In genomic region chr5:77784735-77785134, GRCh38 we compare ENCODE assay signal across 30 cellular contexts.
"Had no signal": no experiment of that assay in that cellular context is flagged by ENCODE, and none has a peak within 500 bp of the region (broad histone marks: within the 10 kb centered on the region; RNA-seq: fewer than 3 reads in every experiment).

No MANE protein-coding gene starts in this region.

- H3K4me1 Mint-ChIP-seq: activated CD4-positive, alpha-beta T cell treated with anti-CD3 and anti-CD28 coated beads for 36 hours; activated CD4-positive, alpha-beta T cell treated with anti-CD3 and anti-CD28 coated beads, Interleukin-2, amount 10 ng/mL, durations not matched to agents 24 days and 14 days; activated CD8-positive, alpha-beta memory T cell treated with anti-CD3 and anti-CD28 coated beads, Interleukin-2, amount 10 ng/mL, durations not matched to agents 7 days and 5 days; activated naive CD4-positive, alpha-beta T cell treated with anti-CD3 and anti-CD28 coated beads, Interleukin-2, amount 50 U/mL, for 24 hours; activated naive CD8-positive, alpha-beta T cell treated with anti-CD3 and anti-CD28 coated beads for 36 hours; activated naive CD8-positive, alpha-beta T cell treated with anti-CD3 and anti-CD28 coated beads, Interleukin-2, amount 50 U/mL, for 24 hours had no signal

- DNase-seq: activated CD4-positive, alpha-beta memory T cell treated with anti-CD3 and anti-CD28 coated beads for 36 hours; activated CD4-positive, alpha-beta T cell treated with anti-CD3 and anti-CD28 coated beads for 36 hours; activated CD4-positive, alpha-beta T cell treated with anti-CD3 and anti-CD28 coated beads, Interleukin-2, amount 10 ng/mL, durations not matched to agents 24 days and 14 days; activated CD4-positive, CD25-positive, alpha-beta regulatory T cell; activated CD4-positive, CD25-positive, alpha-beta regulatory T cell treated with anti-CD3 and anti-CD28 coated beads, Interleukin-2, amount 50 U/mL, for 72 hours; activated CD8-positive, alpha-beta memory T cell treated with anti-CD3 and anti-CD28 coated beads, Interleukin-2, amount 10 ng/mL, durations not matched to agents 7 days and 5 days; activated CD8-positive, alpha-beta memory T cell treated with anti-CD3 and anti-CD28 coated beads, Interleukin-2, amount 50 U/mL, for 4 hours; activated CD8-positive, alpha-beta T cell treated with anti-CD3 and anti-CD28 coated beads, Interleukin-2, amount 10 ng/mL, durations not matched to agents 7 days and 5 days; activated effector memory CD4-positive, alpha-beta T cell treated with anti-CD3 and anti-CD28 coated beads, Interleukin-2, amount 50 U/mL, for 16 hours; activated naive CD4-positive, alpha-beta T cell treated with anti-CD3 and anti-CD28 coated beads for 36 hours; activated naive CD8-positive, alpha-beta T cell treated with anti-CD3 and anti-CD28 coated beads for 36 hours; activated naive CD8-positive, alpha-beta T cell treated with anti-CD3 and anti-CD28 coated beads, Interleukin-2, amount 50 U/mL, for 24 hours; activated T-cell treated with anti-CD3 and anti-CD28 coated beads, Interleukin-2, amount 50 U/mL, for 1 hour; activated T-cell treated with anti-CD3 and anti-CD28 coated beads, Interleukin-2, amount 50 U/mL, for 48 hours; adrenal gland; amygdala; aorta; body of pancreas; caudate nucleus; colonic mucosa; effector CD8-positive, alpha-beta T cell; esophagus squamous epithelium; foreskin melanocyte; T-helper 2 cell had no signal

- H3K36me3 Mint-ChIP-seq: activated CD4-positive, alpha-beta memory T cell treated with anti-CD3 and anti-CD28 coated beads for 36 hours; activated CD8-positive, alpha-beta memory T cell treated with anti-CD3 and anti-CD28 coated beads, Interleukin-2, amount 10 ng/mL, durations not matched to agents 7 days and 5 days; activated naive CD4-positive, alpha-beta T cell treated with anti-CD3 and anti-CD28 coated beads, Interleukin-2, amount 50 U/mL, for 24 hours; activated naive CD8-positive, alpha-beta T cell treated with anti-CD3 and anti-CD28 coated beads for 36 hours had no signal

- H3K4me3 Mint-ChIP-seq: activated CD4-positive, alpha-beta memory T cell treated with anti-CD3 and anti-CD28 coated beads for 36 hours; activated CD4-positive, alpha-beta T cell treated with anti-CD3 and anti-CD28 coated beads for 36 hours; activated CD4-positive, alpha-beta T cell treated with anti-CD3 and anti-CD28 coated beads, Interleukin-2, amount 10 ng/mL, durations not matched to agents 24 days and 14 days; activated CD8-positive, alpha-beta memory T cell treated with anti-CD3 and anti-CD28 coated beads, Interleukin-2, amount 10 ng/mL, durations not matched to agents 7 days and 5 days; activated CD8-positive, alpha-beta T cell treated with anti-CD3 and anti-CD28 coated beads, Interleukin-2, amount 10 ng/mL, durations not matched to agents 7 days and 5 days; activated naive CD4-positive, alpha-beta T cell treated with anti-CD3 and anti-CD28 coated beads for 36 hours; activated naive CD4-positive, alpha-beta T cell treated with anti-CD3 and anti-CD28 coated beads, Interleukin-2, amount 50 U/mL, for 24 hours; activated naive CD8-positive, alpha-beta T cell treated with anti-CD3 and anti-CD28 coated beads for 36 hours; activated naive CD8-positive, alpha-beta T cell treated with anti-CD3 and anti-CD28 coated beads, Interleukin-2, amount 50 U/mL, for 24 hours; activated T-helper 1 cell treated with anti-CD3 and anti-CD28 coated beads, Interleukin-12 subunit alpha, Interleukin-12 subunit beta, Interleukin-2, Interleukin-4 antibody, amounts not matched to agents 30 ng/mL and 10 ng/mL and 1 ng/mL, durations not matched to agents 14 hours and 24 hours and 36 hours had no signal

- ATAC-seq: activated CD4-positive, alpha-beta T cell treated with anti-CD3 and anti-CD28 coated beads for 36 hours; activated CD8-positive, alpha-beta memory T cell treated with anti-CD3 and anti-CD28 coated beads, Interleukin-2, amount 10 ng/mL, durations not matched to agents 7 days and 5 days; activated CD8-positive, alpha-beta T cell treated with anti-CD3 and anti-CD28 coated beads, Interleukin-2, amount 10 ng/mL, durations not matched to agents 7 days and 5 days; activated naive CD8-positive, alpha-beta T cell treated with anti-CD3 and anti-CD28 coated beads, Interleukin-2, amount 50 U/mL, for 24 hours; body of pancreas; gastroesophageal sphincter had no signal

- H3K9me3 Mint-ChIP-seq: activated CD4-positive, alpha-beta memory T cell treated with anti-CD3 and anti-CD28 coated beads for 36 hours; activated naive CD4-positive, alpha-beta T cell treated with anti-CD3 and anti-CD28 coated beads for 36 hours; activated naive CD4-positive, alpha-beta T cell treated with anti-CD3 and anti-CD28 coated beads, Interleukin-2, amount 50 U/mL, for 24 hours; activated naive CD8-positive, alpha-beta T cell treated with anti-CD3 and anti-CD28 coated beads for 36 hours; activated naive CD8-positive, alpha-beta T cell treated with anti-CD3 and anti-CD28 coated beads, Interleukin-2, amount 50 U/mL, for 24 hours; activated T-helper 1 cell treated with anti-CD3 and anti-CD28 coated beads, Interleukin-12 subunit alpha, Interleukin-12 subunit beta, Interleukin-2, Interleukin-4 antibody, amounts not matched to agents 30 ng/mL and 10 ng/mL and 1 ng/mL, durations not matched to agents 14 hours and 24 hours and 36 hours; activated T-helper 2 cell treated with anti-CD3 and anti-CD28 coated beads, Interferon-gamma antibody, Interleukin-2, Interleukin-4, amounts not matched to agents 10 μg/mL and 5 μg/mL and 100 μg/mL, durations not matched to agents 14 hours and 24 hours and 36 hours had no signal

- FAIRE-seq: endometrium, endothelial cell of umbilical vein had no signal

- H3K27me3 Mint-ChIP-seq: activated CD4-positive, alpha-beta memory T cell treated with anti-CD3 and anti-CD28 coated beads for 36 hours; activated CD4-positive, alpha-beta T cell treated with anti-CD3 and anti-CD28 coated beads for 36 hours; activated CD4-positive, alpha-beta T cell treated with anti-CD3 and anti-CD28 coated beads, Interleukin-2, amount 10 ng/mL, durations not matched to agents 24 days and 14 days; activated CD8-positive, alpha-beta memory T cell treated with anti-CD3 and anti-CD28 coated beads, Interleukin-2, amount 10 ng/mL, durations not matched to agents 7 days and 5 days; activated naive CD4-positive, alpha-beta T cell treated with anti-CD3 and anti-CD28 coated beads, Interleukin-2, amount 50 U/mL, for 24 hours; activated naive CD8-positive, alpha-beta T cell treated with anti-CD3 and anti-CD28 coated beads for 36 hours; activated naive CD8-positive, alpha-beta T cell treated with anti-CD3 and anti-CD28 coated beads, Interleukin-2, amount 50 U/mL, for 24 hours had no signal

- H3K27ac Mint-ChIP-seq: activated CD4-positive, alpha-beta memory T cell treated with anti-CD3 and anti-CD28 coated beads for 36 hours; activated CD4-positive, alpha-beta T cell treated with anti-CD3 and anti-CD28 coated beads for 36 hours; activated CD4-positive, alpha-beta T cell treated with anti-CD3 and anti-CD28 coated beads, Interleukin-2, amount 10 ng/mL, durations not matched to agents 24 days and 14 days; activated CD8-positive, alpha-beta memory T cell treated with anti-CD3 and anti-CD28 coated beads, Interleukin-2, amount 10 ng/mL, durations not matched to agents 7 days and 5 days; activated CD8-positive, alpha-beta T cell treated with anti-CD3 and anti-CD28 coated beads, Interleukin-2, amount 10 ng/mL, durations not matched to agents 7 days and 5 days; activated naive CD4-positive, alpha-beta T cell treated with anti-CD3 and anti-CD28 coated beads for 36 hours; activated naive CD4-positive, alpha-beta T cell treated with anti-CD3 and anti-CD28 coated beads, Interleukin-2, amount 50 U/mL, for 24 hours; activated naive CD8-positive, alpha-beta T cell treated with anti-CD3 and anti-CD28 coated beads for 36 hours; activated naive CD8-positive, alpha-beta T cell treated with anti-CD3 and anti-CD28 coated beads, Interleukin-2, amount 50 U/mL, for 24 hours; activated T-helper 1 cell treated with anti-CD3 and anti-CD28 coated beads, Interleukin-12 subunit alpha, Interleukin-12 subunit beta, Interleukin-2, Interleukin-4 antibody, amounts not matched to agents 30 ng/mL and 10 ng/mL and 1 ng/mL, durations not matched to agents 14 hours and 24 hours and 36 hours; activated T-helper 2 cell treated with anti-CD3 and anti-CD28 coated beads, Interferon-gamma antibody, Interleukin-2, Interleukin-4, amounts not matched to agents 10 μg/mL and 5 μg/mL and 100 μg/mL, durations not matched to agents 14 hours and 24 hours and 36 hours had no signal
